In genomic region chr1:54861070-54861761, GRCh38 we compare ENCODE assay signal across 11 cellular contexts. TPM values are rescaled to one million over a fixed set of nuclear protein-coding genes. Genes with fewer than 3 reads are reported as not detected.
DNase-seq lines count a peak whose midpoint lies in the region; ATAC-seq, FAIRE-seq and TF ChIP-seq lines count a peak whose summit lies in the region.
"Had no signal": no experiment of that assay in that cellular context is flagged by ENCODE, and none has a peak within 500 bp of the region (broad histone marks: within the 10 kb centered on the region; RNA-seq: fewer than 3 reads in every experiment).

No MANE protein-coding gene starts in this region.

- no peaks in the 10 kb centered on the region for H3K27me3 ChIP-seq in spleen (replicated peaks in 1 of 7)

- BruUV-seq in OCI-LY7 (replicated peaks; lab: Mats Ljungman, UMichigan), result no TSS peak

- peaks cover 5% of the 10 kb centered on the region for H3K36me3 Mint-ChIP-seq in effector memory CD8-positive, alpha-beta T cell (ENCODE audit: insufficient read depth)
- H3K36me3 Mint-ChIP-seq in activated T-cell treated with anti-CD3 and anti-CD28 coated beads, Interleukin-2, amount 50 U/mL, for 4 hours (ENCODE audit: insufficient read depth), result peaks cover 29% of the 10 kb centered on the region

- no peak overlapping the region for H3K4me3 ChIP-seq in OCI-LY7 (ENCODE audit: low read depth, low read length, poor library complexity, severe bottlenecking)
- no peak overlapping the region for H3K4me3 ChIP-seq in spleen

- no peak for FAIRE-seq in D721Med (lab: Jason Lieb, UNC)

- DNase-seq in Right ventricle myocardium inferior (ENCODE audit: missing footprints), result no peak
- no peak for DNase-seq in cardiac septum (ENCODE audit: low spot score)
- DNase-seq in OCI-LY7 (ENCODE audit: low spot score), result peak; percentile 23
- no peak for DNase-seq in effector memory CD8-positive, alpha-beta T cell
- no peak for DNase-seq in spleen
- DNase-seq in AG08395 (ENCODE audit: low spot score), result no peak
- no peak for DNase-seq in D721Med (ENCODE audit: insufficient read length, low spot score)
- no peak for DNase-seq in activated T-cell treated with anti-CD3 and anti-CD28 coated beads, Interleukin-2, amount 50 U/mL, for 4 hours
- DNase-seq: activated naive CD4-positive, alpha-beta T cell treated with anti-CD3 and anti-CD28 coated beads, Interleukin-2, amount 10 ng/mL, durations not matched to agents 7 days and 5 days; AML-193; stimulated activated CD4-positive, alpha-beta T cell treated with anti-CD3 and anti-CD28 coated beads, Interleukin-4, amount 100 ng/mL, for 4 hours had no signal

- ATAC-seq in Right ventricle myocardium inferior, result peak; percentile 28
- ATAC-seq in effector memory CD8-positive, alpha-beta T cell (replicated peaks), result no peak
- no peak for ATAC-seq in activated T-cell treated with anti-CD3 and anti-CD28 coated beads, Interleukin-2, amount 50 U/mL, for 4 hours

- no peaks in the 10 kb centered on the region for H3K9me2 ChIP-seq in OCI-LY7 (ENCODE audit: insufficient read depth, low read length)

- no peak overlapping the region for H3K4me2 ChIP-seq in OCI-LY7 (ENCODE audit: low read length)

- H4K20me1 ChIP-seq in OCI-LY7 (ENCODE audit: insufficient read depth, low read length), result no peaks in the 10 kb centered on the region

- intact Hi-C loops in Right ventricle myocardium inferior (cut with DNase I) (no loop called here), cardiac septum (cut with DNase I) (no loop called here), OCI-LY7 (cut with micrococcal nuclease; ENCODE audit: unreplicated experiment) (no loop called here), spleen (cut with DNase I; ENCODE audit: low total_unique reads) (no loop called here)

- 57 to 79% (median 66%) methylated on average over 5 of the region's 5 CpGs for WGBS in spleen, 5 donors

- CTCF ChIA-PET in OCI-LY7 (lab: Charles Lee; ENCODE audit: unreplicated experiment), result no interaction called here

- no peaks in the 10 kb centered on the region for H3K4me1 ChIP-seq in OCI-LY7 (ENCODE audit: insufficient read depth, low read length, poor library complexity, severe bottlenecking)
- peaks cover 0 to 22% (median 7%) of the 10 kb centered on the region in 6 donors for H3K4me1 ChIP-seq in spleen

- peaks cover 0 to 14% of the 10 kb centered on the region in 2 donors for H3K4me1 Mint-ChIP-seq in effector memory CD8-positive, alpha-beta T cell (ENCODE audit: low read depth in 2 of 2)
- peaks cover 2% of the 10 kb centered on the region for H3K4me1 Mint-ChIP-seq in activated T-cell treated with anti-CD3 and anti-CD28 coated beads, Interleukin-2, amount 50 U/mL, for 4 hours (ENCODE audit: low read depth)
- H3K4me1 Mint-ChIP-seq: activated naive CD4-positive, alpha-beta T cell treated with anti-CD3 and anti-CD28 coated beads, Interleukin-2, amount 10 ng/mL, durations not matched to agents 7 days and 5 days had no signal

- peak overlapping the region; percentile 0 to 70 for H3K27ac Mint-ChIP-seq in effector memory CD8-positive, alpha-beta T cell
- H3K27ac Mint-ChIP-seq: activated naive CD4-positive, alpha-beta T cell treated with anti-CD3 and anti-CD28 coated beads, Interleukin-2, amount 10 ng/mL, durations not matched to agents 7 days and 5 days had no signal

- no peaks in the 10 kb centered on the region for H3K79me2 ChIP-seq in OCI-LY7 (ENCODE audit: insufficient read depth, low read depth, low read length)

- H3K9me3 ChIP-seq in OCI-LY7 (ENCODE audit: low read length), result no peaks in the 10 kb centered on the region
- H3K9me3 ChIP-seq in spleen, result no peaks in the 10 kb centered on the region

- no peaks in the 10 kb centered on the region for H3K27me3 Mint-ChIP-seq in effector memory CD8-positive, alpha-beta T cell
- H3K27me3 Mint-ChIP-seq in activated T-cell treated with anti-CD3 and anti-CD28 coated beads, Interleukin-2, amount 50 U/mL, for 4 hours (ENCODE audit: low read depth), result no peaks in the 10 kb centered on the region
- H3K27me3 Mint-ChIP-seq: activated naive CD4-positive, alpha-beta T cell treated with anti-CD3 and anti-CD28 coated beads, Interleukin-2, amount 10 ng/mL, durations not matched to agents 7 days and 5 days had no signal

- no peak for TF ChIP-seq POLR2A in spleen (IDR thresholded peaks at IDR 0.05)

- no peak overlapping the region for H3K27ac ChIP-seq in OCI-LY7 (ENCODE audit: low read depth, low read length, poor library complexity, severe bottlenecking)
- peak overlapping the region in 6 of 8 donors; percentile 23 to 63 (median 36) for H3K27ac ChIP-seq in spleen

- no peak overlapping the region for H2AFZ ChIP-seq in OCI-LY7 (ENCODE audit: low read length)

- peaks cover 94% of the 10 kb centered on the region for H3K36me3 ChIP-seq in OCI-LY7 (ENCODE audit: insufficient read depth, low read length)
- peaks cover 0 to 88% (median 12%) of the 10 kb centered on the region in 6 donors for H3K36me3 ChIP-seq in spleen

- POLR2A ChIA-PET in OCI-LY7 (lab: Charles Lee), result interaction anchor here (0.7 to 0.8 kb wide), 3 partner anchors 9 to 13 kb away, joined by 3 read pairs; no protein-coding TSS in a partner anchor

- no peak for TF ChIP-seq CTCF in OCI-LY7 (conservative IDR thresholded peaks at IDR 0.05; ENCODE audit: low read length)
- peak in 1 of 11 experiments; percentile 8 for TF ChIP-seq CTCF in spleen (IDR thresholded peaks at IDR 0.05 in 8 of 11, conservative IDR thresholded peaks at IDR 0.05 in 3 of 11)
- TF ChIP-seq CTCF in D721Med (IDR thresholded peaks at IDR 0.05; ENCODE audit: insufficient read depth, missing control alignments), result no peak

- peak overlapping the region in 1 of 2 donors; percentile 16 for H3K4me3 Mint-ChIP-seq in effector memory CD8-positive, alpha-beta T cell
- H3K4me3 Mint-ChIP-seq in activated T-cell treated with anti-CD3 and anti-CD28 coated beads, Interleukin-2, amount 50 U/mL, for 4 hours, result no peak overlapping the region
- H3K4me3 Mint-ChIP-seq: activated naive CD4-positive, alpha-beta T cell treated with anti-CD3 and anti-CD28 coated beads, Interleukin-2, amount 10 ng/mL, durations not matched to agents 7 days and 5 days had no signal

- H3K9me3 Mint-ChIP-seq in effector memory CD8-positive, alpha-beta T cell, result no peaks in the 10 kb centered on the region
- no peaks in the 10 kb centered on the region for H3K9me3 Mint-ChIP-seq in activated T-cell treated with anti-CD3 and anti-CD28 coated beads, Interleukin-2, amount 50 U/mL, for 4 hours
- H3K9me3 Mint-ChIP-seq: activated naive CD4-positive, alpha-beta T cell treated with anti-CD3 and anti-CD28 coated beads, Interleukin-2, amount 10 ng/mL, durations not matched to agents 7 days and 5 days had no signal

RNA-seq across cellular contexts. Expression of gene DHCR24, which starts 25.8 kb away (rescaled TPM):
- total RNA-seq in Right ventricle myocardium inferior, result 12.0 TPM
- 40.3 TPM for total RNA-seq in cardiac septum
- total RNA-seq in OCI-LY7 (2014; rRNA removed; shearing (Covaris generic)), result 40.5 and 45.7 TPM in 2 replicates
- 84.4 and 93.6 TPM in 2 replicates for total RNA-seq in OCI-LY7 (2022)
- 100 to 1,000 TPM; 112 to 370 (median 284) TPM for total RNA-seq in spleen
- polyA plus RNA-seq in spleen, result 10 to 100 TPM in 1 of 3 donors, 1 to 10 TPM in 2; 7.0 to 29.7 (median 9.1) TPM
- total RNA-seq in activated T-cell treated with anti-CD3 and anti-CD28 coated beads, Interleukin-2, amount 50 U/mL, for 4 hours, result 10 to 100 TPM; 53.0 to 70.5 (median 66.8) TPM
